Comparison of ENCODE assay signal across 35 cellular contexts in the genomic region with DNA sequence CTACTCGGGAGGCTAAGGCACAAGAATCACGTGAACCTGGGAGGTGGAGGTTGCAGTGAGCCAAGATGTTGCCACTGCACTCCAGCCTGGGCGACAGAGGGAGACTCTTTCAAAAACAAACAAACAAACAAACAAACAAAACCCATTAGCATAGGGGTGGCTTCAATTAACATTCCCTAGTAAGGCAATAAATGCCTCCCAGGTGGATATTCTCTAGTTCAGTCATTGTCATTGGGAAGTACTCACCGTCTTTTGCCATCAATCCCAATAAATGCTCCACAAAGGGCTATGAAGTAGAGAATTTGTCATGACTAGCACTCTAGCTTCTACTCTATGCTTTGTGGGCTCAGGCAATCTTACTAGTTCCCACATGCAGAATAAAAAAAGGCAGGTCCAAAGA.
"Had no signal": no experiment of that assay in that cellular context is flagged by ENCODE, and none has a peak within 500 bp of the region (broad histone marks: within the 10 kb centered on the region; RNA-seq: fewer than 3 reads in every experiment).

No MANE protein-coding gene starts in this region.

- H3K27me3 ChIP-seq: MG63 had no signal

- H3K36me3 ChIP-seq: MG63 had no signal

- DNase-seq: Karpas-422, Kasumi-1, MG63, MM.1S, MV-4-11, NCI-H1048, NCI-H1092, NCI-H1092 treated with DMSO at 0.1 percent for 48 hours, NCI-H1105, NCI-H1105 treated with DMSO at 0.1 percent for 48 hours, NCI-H1417, NCI-H1417 treated with DMSO at 0.1 percent for 48 hours, NCI-H1436, NCI-H1436 treated with DMSO at 0.1 percent for 48 hours, NCI-H146, NCI-H1694, NCI-H1694 treated with DMSO at 0.1 percent for 48 hours, NCI-H187, NCI-H187 treated with DMSO at 0.1 percent for 48 hours, NCI-H1930, NCI-H2029, NCI-H2029 treated with DMSO at 0.1 percent for 48 hours, NCI-H2081, NCI-H2081 treated with DMSO at 0.1 percent for 48 hours, NCI-H2107, NCI-H2171, NCI-H2171 treated with DMSO at 0.1 percent for 48 hours, NCI-H2227 treated with DMSO at 0.1 percent for 48 hours, NCI-H226, NCI-H345, NCI-H446, NCI-H446 treated with DMSO at 0.1 percent for 48 hours, NCI-H510A, NCI-H510A treated with DMSO at 0.1 percent for 48 hours, NCI-H524 had no signal

- H3K4me3 ChIP-seq: MG63 had no signal

- H3K9me3 ChIP-seq: MG63 had no signal
